In genomic region chr3:123285066-123285465, GRCh38 we compare ENCODE assay signal across 17 cellular contexts.
"Had no signal": no experiment of that assay in that cellular context is flagged by ENCODE, and none has a peak within 500 bp of the region (broad histone marks: within the 10 kb centered on the region; RNA-seq: fewer than 3 reads in every experiment).

No MANE protein-coding gene starts in this region.

- H3K27me3 Mint-ChIP-seq: brain had no signal

- H3K27me3 ChIP-seq: dorsolateral prefrontal cortex, gastrocnemius medialis, heart right ventricle, left lung, upper lobe of right lung had no signal

- ATAC-seq: activated naive CD4-positive, alpha-beta T cell treated with anti-CD3 and anti-CD28 coated beads, Interleukin-2, amount 50 U/mL, for 72 hours; gastrocnemius medialis; left lung; upper lobe of right lung had no signal

- H3K9me3 ChIP-seq: gastrocnemius medialis, heart right ventricle, left lung, psoas muscle, upper lobe of right lung had no signal

- DNase-seq: activated CD4-positive, alpha-beta T cell treated with anti-CD3 and anti-CD28 coated beads, Interleukin-2, amount 50 U/mL, for 1 hour; activated CD4-positive, CD25-positive, alpha-beta regulatory T cell; activated effector memory CD4-positive, alpha-beta T cell treated with anti-CD3 and anti-CD28 coated beads, Interleukin-2, amount 50 U/mL, for 16 hours; amniotic stem cell; dorsolateral prefrontal cortex; gastrocnemius medialis; left lung; mesendoderm; stimulated activated CD4-positive, alpha-beta T cell treated with anti-CD3 and anti-CD28 coated beads, Interleukin-2, amount 100 ng/mL, for 48 hours; stimulated activated naive CD4-positive, alpha-beta T cell treated with Interleukin-2 at 50 U/mL for 16 hours; upper lobe of right lung had no signal

- H3K9me3 Mint-ChIP-seq: activated naive CD4-positive, alpha-beta T cell treated with anti-CD3 and anti-CD28 coated beads, Interleukin-2, amount 50 U/mL, for 72 hours; brain; nephron; T-helper 1 cell treated with Interleukin-12 subunit alpha and Interleukin-12 subunit beta and Interleukin-4 antibody, amounts not matched to agents 30 μg/mL and 1 μg/mL, for 36 hours had no signal

- H3K27ac ChIP-seq: gastrocnemius medialis, left lung, psoas muscle, upper lobe of right lung had no signal

- H3K4me3 Mint-ChIP-seq: brain; nephron; T-helper 1 cell treated with Interleukin-12 subunit alpha and Interleukin-12 subunit beta and Interleukin-4 antibody, amounts not matched to agents 30 μg/mL and 1 μg/mL, for 36 hours had no signal

- H3K4me1 Mint-ChIP-seq: brain, nephron had no signal

- H3K36me3 ChIP-seq: gastrocnemius medialis, left lung, upper lobe of right lung had no signal

- H3K4me3 ChIP-seq: dorsolateral prefrontal cortex, gastrocnemius medialis, heart right ventricle, left lung, psoas muscle, upper lobe of right lung had no signal

- H3K4me1 ChIP-seq: gastrocnemius medialis, left lung, psoas muscle, upper lobe of right lung had no signal

- H3K36me3 Mint-ChIP-seq: activated naive CD4-positive, alpha-beta T cell treated with anti-CD3 and anti-CD28 coated beads, Interleukin-2, amount 50 U/mL, for 72 hours had no signal

- H3K27ac Mint-ChIP-seq: activated naive CD4-positive, alpha-beta T cell treated with anti-CD3 and anti-CD28 coated beads, Interleukin-2, amount 50 U/mL, for 72 hours; nephron; T-helper 1 cell treated with Interleukin-12 subunit alpha and Interleukin-12 subunit beta and Interleukin-4 antibody, amounts not matched to agents 30 μg/mL and 1 μg/mL, for 36 hours had no signal
